14 cellular contexts compared by ENCODE assay signal in the genomic region with DNA sequence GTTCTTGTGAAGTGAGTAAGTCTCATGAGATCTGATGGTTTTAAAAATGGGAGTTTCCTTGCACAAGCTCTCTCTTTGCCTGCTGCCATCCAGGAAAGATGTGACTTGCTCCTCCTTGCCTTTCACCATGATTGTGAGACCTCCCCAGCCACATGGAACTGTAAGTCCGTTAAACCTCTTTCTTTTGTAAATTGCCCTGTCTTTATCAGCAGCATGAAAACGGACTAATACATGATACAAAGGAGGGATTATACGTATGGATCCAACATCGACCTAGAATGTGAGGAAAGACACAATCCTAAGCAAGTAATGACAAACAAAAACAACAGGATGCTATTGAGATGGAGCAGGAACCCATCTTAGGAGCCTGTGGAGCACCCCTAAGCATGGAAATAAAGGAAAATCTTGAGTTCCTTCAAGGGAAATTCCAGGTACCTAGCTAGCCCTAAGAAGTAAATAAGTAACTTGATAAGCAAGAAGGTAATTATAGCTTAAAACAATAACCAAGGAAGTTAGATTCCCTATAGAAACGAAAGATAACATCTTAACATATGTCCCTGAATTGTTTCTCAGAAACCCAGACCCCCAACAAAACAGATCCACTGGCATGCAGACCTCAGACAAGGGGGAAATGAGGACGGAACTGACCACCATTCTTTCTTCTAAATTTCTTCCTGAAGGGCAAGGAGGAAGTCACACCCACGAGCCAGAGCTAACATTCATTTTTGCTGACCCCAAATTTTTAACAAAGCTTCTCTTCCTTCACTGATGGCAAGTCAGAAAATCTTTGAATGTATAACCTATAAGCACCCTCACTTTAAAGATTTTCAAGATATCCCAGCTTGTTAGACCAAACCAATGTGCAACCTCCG. TPM values are rescaled to one million over a fixed set of nuclear protein-coding genes. Genes with fewer than 3 reads are reported as not detected.
A peak's percentile ranks its signal among the peaks of the same experiment; 100 is the strongest.
DNase-seq lines count a peak whose midpoint lies in the region; ATAC-seq, FAIRE-seq and TF ChIP-seq lines count a peak whose summit lies in the region.
"Had no signal": no experiment of that assay in that cellular context is flagged by ENCODE, and none has a peak within 500 bp of the region (broad histone marks: within the 10 kb centered on the region; RNA-seq: fewer than 3 reads in every experiment).

No MANE protein-coding gene starts in this region.

- BruUV-seq in Calu3 (replicated peaks; lab: Mats Ljungman, UMichigan), result no TSS peak

- peaks cover 38% of the 10 kb centered on the region for H3K4me1 ChIP-seq in HEK293 (ENCODE audit: control insufficient read depth, insufficient read depth, low read length)
- H3K4me1 ChIP-seq in astrocyte (ENCODE audit: insufficient read depth, low read length), result peaks cover 9% of the 10 kb centered on the region

- TF ChIP-seq CTCF in Calu3 (IDR thresholded peaks at IDR 0.05; ENCODE audit: unreplicated experiment) (no peak), HEK293 (tag by site-specific recombination; IDR thresholded peaks at IDR 0.05) (no peak), astrocyte (IDR thresholded peaks at IDR 0.05; ENCODE audit: insufficient read depth, low read depth, low read length) (no peak)

- H3K4me1 Mint-ChIP-seq in Calu3 (ENCODE audit: low read depth, unreplicated experiment) (peaks cover 47% of the 10 kb centered on the region), astrocyte (ENCODE audit: low read depth, unreplicated experiment) (peaks cover 4% of the 10 kb centered on the region)
- H3K4me1 Mint-ChIP-seq in naive thymus-derived CD8-positive, alpha-beta T cell, result peaks cover 10 to 27% (median 22%) of the 10 kb centered on the region in 4 donors

- POLR2A ChIA-PET in HEK293 (lab: Yijun Ruan, JAX), result no interaction called here
- POLR2A ChIA-PET in naive thymus-derived CD8-positive, alpha-beta T cell (lab: Charles Lee), result no interaction called here

- H4K20me1 ChIP-seq in astrocyte (ENCODE audit: insufficient read depth, low read length), result no peaks in the 10 kb centered on the region

- intact Hi-C loops in Calu3 (cut with micrococcal nuclease; ENCODE audit: unreplicated experiment), result loop anchor here (5.0 kb wide), 1 partner anchor 136 kb away; the partner anchor contains the start of genes PIGN and RELCH

- H3K4me2 ChIP-seq in astrocyte (ENCODE audit: low read length), result no peak overlapping the region

- H3K9me3 Mint-ChIP-seq in Calu3 (ENCODE audit: low read depth, unreplicated experiment) (no peaks in the 10 kb centered on the region), astrocyte (ENCODE audit: unreplicated experiment) (peaks cover 4% of the 10 kb centered on the region)
- no peaks in the 10 kb centered on the region for H3K9me3 Mint-ChIP-seq in naive thymus-derived CD8-positive, alpha-beta T cell

- H3K9me3 ChIP-seq in HEK293 (ENCODE audit: control insufficient read depth, insufficient read depth, low read depth, low read length), result no peaks in the 10 kb centered on the region
- H3K9me3 ChIP-seq in astrocyte (ENCODE audit: insufficient read depth, low read depth, low read length), result no peaks in the 10 kb centered on the region
- H3K9me3 ChIP-seq: gastrocnemius medialis had no signal

- CTCF ChIA-PET in Calu3 (lab: Charles Lee), result interaction anchor here (0.5 to 2.4 kb wide), 4 partner anchors 76 to 459 kb away, joined by 3 to 13 read pairs (median 4); no protein-coding TSS in a partner anchor
- CTCF ChIA-PET in HEK293 (lab: Yijun Ruan, JAX), result interaction anchor here (0.5 to 2.0 kb wide), 9 partner anchors 9 to 998 kb away, joined by 3 to 7 read pairs (median 4); no protein-coding TSS in a partner anchor

- no peak for ATAC-seq in naive thymus-derived CD8-positive, alpha-beta T cell
- no peak for ATAC-seq in HG03196 (IDR thresholded peaks at IDR 0.05; ENCODE audit: unreplicated experiment)
- ATAC-seq: gastrocnemius medialis, left colon, Panc1 had no signal

- peaks cover 50% of the 10 kb centered on the region for H3K36me3 Mint-ChIP-seq in Calu3 (ENCODE audit: insufficient read depth, unreplicated experiment)
- peaks cover 1% of the 10 kb centered on the region for H3K36me3 Mint-ChIP-seq in astrocyte (ENCODE audit: low read depth, unreplicated experiment)
- peaks cover 0 to 2% (median 2%) of the 10 kb centered on the region in 3 donors for H3K36me3 Mint-ChIP-seq in naive thymus-derived CD8-positive, alpha-beta T cell

- DNase-seq in Calu3, result no peak
- no peak for DNase-seq in astrocyte (ENCODE audit: low read depth)
- no peak for DNase-seq in naive thymus-derived CD8-positive, alpha-beta T cell
- DNase-seq in kidney glomerular epithelial cell (lab: John Stamatoyannopoulos, UW), result no peak
- no peak for DNase-seq in substantia nigra (lab: John Stamatoyannopoulos, UW)
- DNase-seq: COR-L47; effector CD8-positive, alpha-beta T cell; gastrocnemius medialis; left colon; NCI-H1105 had no signal

- H3K27me3 Mint-ChIP-seq in Calu3 (ENCODE audit: unreplicated experiment), result no peaks in the 10 kb centered on the region
- H3K27me3 Mint-ChIP-seq in astrocyte (ENCODE audit: low read depth, unreplicated experiment), result peaks cover 35% of the 10 kb centered on the region
- H3K27me3 Mint-ChIP-seq in naive thymus-derived CD8-positive, alpha-beta T cell, result peaks cover 41 to 71% (median 55%) of the 10 kb centered on the region in 5 donors

- H3K4me3 ChIP-seq in HEK293 (ENCODE audit: low read depth, low read length) (no peak overlapping the region), astrocyte (ENCODE audit: insufficient read depth, low read depth, low read length) (no peak overlapping the region)

- H3K36me3 ChIP-seq in HEK293 (ENCODE audit: control insufficient read depth in 2 of 2, insufficient read depth in 1 of 2, low read length in 2 of 2), result no peaks in the 10 kb centered on the region
- no peaks in the 10 kb centered on the region for H3K36me3 ChIP-seq in astrocyte (ENCODE audit: insufficient read depth, low read length)
- H3K36me3 ChIP-seq: gastrocnemius medialis had no signal

- FAIRE-seq in astrocyte (lab: Jason Lieb, UNC), result no peak

- H3K79me2 ChIP-seq in astrocyte (ENCODE audit: insufficient read depth, low read length), result no peaks in the 10 kb centered on the region

- peak overlapping the region; percentile 90 for H3K4me3 Mint-ChIP-seq in Calu3 (ENCODE audit: low read depth, unreplicated experiment)
- peak overlapping the region; percentile 83 for H3K4me3 Mint-ChIP-seq in astrocyte (ENCODE audit: unreplicated experiment)
- peak overlapping the region; percentile 71 to 89 (median 83) for H3K4me3 Mint-ChIP-seq in naive thymus-derived CD8-positive, alpha-beta T cell

- H3K27ac ChIP-seq in HEK293 (ENCODE audit: extremely low read depth, low read depth, low read length), result no peak overlapping the region
- no peak overlapping the region for H3K27ac ChIP-seq in astrocyte (ENCODE audit: low read depth, low read length)
- no peak overlapping the region for H3K27ac ChIP-seq in substantia nigra (ENCODE audit: low read depth, low read length, poor library complexity, severe bottlenecking)
- H3K27ac ChIP-seq: gastrocnemius medialis had no signal

- H3K27me3 ChIP-seq in astrocyte (ENCODE audit: insufficient read depth, low read length), result peaks cover 54% of the 10 kb centered on the region

- no peak overlapping the region for H2AFZ ChIP-seq in astrocyte (ENCODE audit: low read depth, low read length)

- H3K27ac Mint-ChIP-seq in Calu3 (ENCODE audit: unreplicated experiment), result peak overlapping the region; percentile 64
- H3K27ac Mint-ChIP-seq in astrocyte (ENCODE audit: unreplicated experiment), result peak overlapping the region; percentile 3
- peak overlapping the region in 1 of 10 donors; percentile 35 for H3K27ac Mint-ChIP-seq in naive thymus-derived CD8-positive, alpha-beta T cell

- H3K9ac ChIP-seq in astrocyte (ENCODE audit: low read length), result no peak overlapping the region

TF ChIP-seq in HEK293, 187 proteins besides CTCF, POLR2A, EP300 and RAD21 (continues in another document):
- TF ChIP-seq PRDM10 (tag by site-specific recombination; IDR thresholded peaks at IDR 0.05), result peak; percentile 11; the same call in 1 of the 2 replicates
- no peak for TF ChIP-seq ZNF394 (tag by site-specific recombination; IDR thresholded peaks at IDR 0.05; ENCODE audit: borderline replicate concordance)
- no peak for TF ChIP-seq KLF10 (tag by site-specific recombination; IDR thresholded peaks at IDR 0.05)
- TF ChIP-seq ZBTB7A (tag by site-specific recombination; IDR thresholded peaks at IDR 0.05; ENCODE audit: low read depth), result no peak
- TF ChIP-seq ZNF548 (tag by site-specific recombination; IDR thresholded peaks at IDR 0.05), result no peak
- TF ChIP-seq MEIS1 (CRISPR knock-in tag; IDR thresholded peaks at IDR 0.05; ENCODE audit: borderline replicate concordance), result no peak
- TF ChIP-seq GFI1B (tag by site-specific recombination; IDR thresholded peaks at IDR 0.05), result no peak
- TF ChIP-seq ZNF514 (tag by site-specific recombination; IDR thresholded peaks at IDR 0.05), result no peak
- TF ChIP-seq ZNF433 (tag by site-specific recombination; IDR thresholded peaks at IDR 0.05; ENCODE audit: low read depth), result no peak
- no peak for TF ChIP-seq GLIS1 (tag by site-specific recombination; IDR thresholded peaks at IDR 0.05)

RNA-seq across cellular contexts. Expression of gene TNFRSF11A, which starts 1.4 kb away (rescaled TPM):
- total RNA-seq in Calu3 (2022) (94.6 and 126 TPM in 2 replicates), astrocyte (0.75 and 1.5 TPM in 2 replicates)
- under 1 TPM; 0.08 to 0.36 TPM for total RNA-seq in naive thymus-derived CD8-positive, alpha-beta T cell
- polyA plus RNA-seq in naive thymus-derived CD8-positive, alpha-beta T cell, result not detected
- total RNA-seq: myocyte had no signal

Comparison
In these comparisons a context has a peak if more than half of its experiments do, and no peak if none do; other contexts are left out.
1. RNA of gene TNFRSF11A, which starts 1.4 kb away (total RNA-seq): 94.6 to 126 TPM in Calu3; 0.75 to 1.5 TPM in astrocyte and 0.08 to 0.36 TPM in naive thymus-derived CD8-positive, alpha-beta T cell; every median in the first group is over 10 times any median in the second.
2. Peak in every context shown above with its lines, with median percentiles within 50 percentile points of each other: H3K4me3 Mint-ChIP-seq.